Comparison of ENCODE assay signal across 9 cellular contexts in genomic region chr16:9107025-9107970, GRCh38. TPM values are rescaled to one million over a fixed set of nuclear protein-coding genes. Genes with fewer than 3 reads are reported as not detected.
DNase-seq lines count a peak whose midpoint lies in the region; ATAC-seq and TF ChIP-seq lines count a peak whose summit lies in the region.
"Had no signal": no experiment of that assay in that cellular context is flagged by ENCODE, and none has a peak within 500 bp of the region (broad histone marks: within the 10 kb centered on the region; RNA-seq: fewer than 3 reads in every experiment).

No MANE protein-coding gene starts in this region.

- no peaks in the 10 kb centered on the region for H3K79me1 ChIP-seq in trophoblast cell (ENCODE audit: low read length)

- H4K91ac ChIP-seq in trophoblast cell (ENCODE audit: low read depth, low read length): no peak overlapping the region

- H2AFZ ChIP-seq in Loucy (ENCODE audit: low read length): no peak overlapping the region
- no peak overlapping the region for H2AFZ ChIP-seq in trophoblast cell (ENCODE audit: insufficient read depth, low read length, poor library complexity)

- no peak overlapping the region for H3K14ac ChIP-seq in trophoblast cell (ENCODE audit: low read length)

- H2AK5ac ChIP-seq in trophoblast cell (ENCODE audit: low read length): no peak overlapping the region

- H3K18ac ChIP-seq in trophoblast cell (ENCODE audit: low read length): no peak overlapping the region

- H4K20me1 ChIP-seq in Loucy (ENCODE audit: insufficient read depth, low read length, poor library complexity, severe bottlenecking): peaks cover 76% of the 10 kb centered on the region

- 91 to 96% methylated on average over 6 to 9 of the region's 9 CpGs for WGBS in endodermal cell (ENCODE audit: insufficient coverage in 1 of 2, insufficient read length in 1 of 2), 2 experiments
- no CpG with 5 or more reads among the region's 9 CpGs for WGBS in trophoblast cell (ENCODE audit: extremely low coverage, insufficient coverage, insufficient read length)

- no peak overlapping the region for H3K4me3 Mint-ChIP-seq in activated CD4-positive, alpha-beta memory T cell treated with anti-CD3 and anti-CD28 coated beads for 36 hours
- no peak overlapping the region for H3K4me3 Mint-ChIP-seq in activated CD4-positive, alpha-beta memory T cell treated with anti-CD3 and anti-CD28 coated beads, Interleukin-2, amount 10 ng/mL, durations not matched to agents 7 days and 5 days
- H3K4me3 Mint-ChIP-seq in endodermal cell: no peak overlapping the region

- no peak for DNase-seq in activated CD4-positive, alpha-beta memory T cell treated with anti-CD3 and anti-CD28 coated beads for 36 hours
- DNase-seq in activated CD4-positive, alpha-beta memory T cell treated with anti-CD3 and anti-CD28 coated beads, Interleukin-2, amount 10 ng/mL, durations not matched to agents 7 days and 5 days: no peak
- DNase-seq in endodermal cell (no peak), trophoblast cell (peak; percentile 14 to 59), RPMI8226 (no peak), NK-92 (lab: John Stamatoyannopoulos, UW; ENCODE audit: unreplicated experiment) (no peak)
- DNase-seq: T-helper 2 cell had no signal

- H3K4me1 Mint-ChIP-seq in activated CD4-positive, alpha-beta memory T cell treated with anti-CD3 and anti-CD28 coated beads for 36 hours (ENCODE audit: low read depth): peaks cover 92% of the 10 kb centered on the region
- H3K4me1 Mint-ChIP-seq in activated CD4-positive, alpha-beta memory T cell treated with anti-CD3 and anti-CD28 coated beads, Interleukin-2, amount 10 ng/mL, durations not matched to agents 7 days and 5 days: peaks cover 81% of the 10 kb centered on the region
- H3K4me1 Mint-ChIP-seq in endodermal cell: peaks cover 71% of the 10 kb centered on the region

- no peaks in the 10 kb centered on the region for H3K27me3 Mint-ChIP-seq in activated CD4-positive, alpha-beta memory T cell treated with anti-CD3 and anti-CD28 coated beads for 36 hours
- no peaks in the 10 kb centered on the region for H3K27me3 Mint-ChIP-seq in activated CD4-positive, alpha-beta memory T cell treated with anti-CD3 and anti-CD28 coated beads, Interleukin-2, amount 10 ng/mL, durations not matched to agents 7 days and 5 days
- H3K27me3 Mint-ChIP-seq in endodermal cell (ENCODE audit: insufficient read depth): no peaks in the 10 kb centered on the region

- POLR2A ChIA-PET in activated CD4-positive, alpha-beta memory T cell treated with anti-CD3 and anti-CD28 coated beads for 36 hours (lab: Charles Lee): interaction anchor here (1.0 to 2.1 kb wide), 2 partner anchors 17 to 60 kb away, joined by 5 read pairs; no protein-coding TSS in a partner anchor
- POLR2A ChIA-PET in activated CD4-positive, alpha-beta memory T cell treated with anti-CD3 and anti-CD28 coated beads, Interleukin-2, amount 10 ng/mL, durations not matched to agents 7 days and 5 days (lab: Charles Lee): interaction anchor here (1.2 to 5.2 kb wide), 2 partner anchors 10 to 15 kb away, joined by 6 to 31 read pairs; partner anchors contain the start of gene HAPSTR1

- H3K9me2 ChIP-seq in Loucy (replicated peaks; ENCODE audit: low read depth, low read length): no peaks in the 10 kb centered on the region

- H3K4me1 ChIP-seq in Loucy (ENCODE audit: insufficient read depth, low read length, poor library complexity, severe bottlenecking): no peaks in the 10 kb centered on the region
- H3K4me1 ChIP-seq in endodermal cell (ENCODE audit: control insufficient read depth, insufficient read depth, low read length): peaks cover 28% of the 10 kb centered on the region
- H3K4me1 ChIP-seq in trophoblast cell (ENCODE audit: control insufficient read depth in 1 of 2, insufficient read depth in 2 of 2, low read length in 2 of 2): peaks cover 4 to 9% of the 10 kb centered on the region in 2 experiments

- H4K12ac ChIP-seq in trophoblast cell (ENCODE audit: low read depth, low read length): no peak overlapping the region

- H3K23ac ChIP-seq in trophoblast cell (ENCODE audit: low read length): no peak overlapping the region

- no peaks in the 10 kb centered on the region for H3K27me3 ChIP-seq in Loucy (ENCODE audit: insufficient read depth, low read length, poor library complexity, severe bottlenecking)
- H3K27me3 ChIP-seq in endodermal cell (ENCODE audit: control insufficient read depth, insufficient read depth, low read length, poor library complexity, severe bottlenecking): no peaks in the 10 kb centered on the region
- no peaks in the 10 kb centered on the region for H3K27me3 ChIP-seq in trophoblast cell (ENCODE audit: insufficient read depth, low read length)

- H2BK5ac ChIP-seq in trophoblast cell (ENCODE audit: low read depth, low read length, poor library complexity): no peak overlapping the region

- H3K4me3 ChIP-seq in Loucy (ENCODE audit: low read length, poor library complexity, severe bottlenecking): no peak overlapping the region
- H3K4me3 ChIP-seq in endodermal cell (ENCODE audit: low read length): peak overlapping the region; percentile 13
- H3K4me3 ChIP-seq in trophoblast cell (ENCODE audit: low read depth, low read length): no peak overlapping the region

- no peaks in the 10 kb centered on the region for H3F3A ChIP-seq in Loucy (ENCODE audit: low read depth)

- H3K9ac ChIP-seq in Loucy (ENCODE audit: low read depth, low read length, poor library complexity, severe bottlenecking) (no peak overlapping the region), endodermal cell (ENCODE audit: extremely low read depth, low read length, poor library complexity, severe bottlenecking) (no peak overlapping the region), trophoblast cell (ENCODE audit: low read length) (no peak overlapping the region)

- H3K36me3 ChIP-seq in Loucy (ENCODE audit: insufficient read depth, low read length) (peaks cover 63% of the 10 kb centered on the region; the same call in 1 of the 2 replicates), endodermal cell (ENCODE audit: control insufficient read depth, insufficient read depth, low read length) (peaks cover 84% of the 10 kb centered on the region), trophoblast cell (ENCODE audit: control insufficient read depth in 1 of 2, insufficient read depth in 2 of 2, low read length in 2 of 2) (peaks cover 27 to 49% of the 10 kb centered on the region in 2 experiments)

- H3K79me2 ChIP-seq in Loucy (ENCODE audit: insufficient read depth, low read length) (peaks cover 99% of the 10 kb centered on the region), trophoblast cell (ENCODE audit: control insufficient read depth, insufficient read depth, low read length, poor library complexity) (peaks cover 22% of the 10 kb centered on the region)

- no peak overlapping the region for H3K27ac ChIP-seq in endodermal cell (ENCODE audit: low read depth, low read length)
- no peak overlapping the region for H3K27ac ChIP-seq in trophoblast cell (ENCODE audit: low read depth, low read length)

- H3K4me2 ChIP-seq in Loucy (ENCODE audit: low read depth, low read length, poor library complexity, severe bottlenecking) (peak overlapping the region; percentile 16), trophoblast cell (ENCODE audit: low read length) (no peak overlapping the region)

- peak overlapping the region; percentile 64 for H3K27ac Mint-ChIP-seq in activated CD4-positive, alpha-beta memory T cell treated with anti-CD3 and anti-CD28 coated beads for 36 hours
- H3K27ac Mint-ChIP-seq in activated CD4-positive, alpha-beta memory T cell treated with anti-CD3 and anti-CD28 coated beads, Interleukin-2, amount 10 ng/mL, durations not matched to agents 7 days and 5 days: no peak overlapping the region
- peak overlapping the region; percentile 14 for H3K27ac Mint-ChIP-seq in endodermal cell

- TF ChIP-seq CTCF in Loucy (conservative IDR thresholded peaks at IDR 0.05; ENCODE audit: low read length) (no peak), endodermal cell (conservative IDR thresholded peaks at IDR 0.05) (no peak)

- no peak for ATAC-seq in HG02870 (IDR thresholded peaks at IDR 0.05; ENCODE audit: unreplicated experiment)

- no peak overlapping the region for H2BK120ac ChIP-seq in trophoblast cell (ENCODE audit: insufficient read depth, low read length, poor library complexity)

- H3K9me3 Mint-ChIP-seq in activated CD4-positive, alpha-beta memory T cell treated with anti-CD3 and anti-CD28 coated beads for 36 hours: no peaks in the 10 kb centered on the region
- H3K9me3 Mint-ChIP-seq in activated CD4-positive, alpha-beta memory T cell treated with anti-CD3 and anti-CD28 coated beads, Interleukin-2, amount 10 ng/mL, durations not matched to agents 7 days and 5 days: no peaks in the 10 kb centered on the region
- no peaks in the 10 kb centered on the region for H3K9me3 Mint-ChIP-seq in endodermal cell

- H2BK12ac ChIP-seq in trophoblast cell (ENCODE audit: low read length): no peak overlapping the region

- no peaks in the 10 kb centered on the region for H3K9me3 ChIP-seq in Loucy (ENCODE audit: insufficient read depth, low read depth, low read length)
- H3K9me3 ChIP-seq in endodermal cell (ENCODE audit: control insufficient read depth, low read length): no peaks in the 10 kb centered on the region
- H3K9me3 ChIP-seq in trophoblast cell (ENCODE audit: insufficient read depth, low read depth, low read length): no peaks in the 10 kb centered on the region

- H3K4ac ChIP-seq in trophoblast cell (ENCODE audit: low read depth, low read length): peak overlapping the region; percentile 80

- no peak overlapping the region for H4K8ac ChIP-seq in trophoblast cell (ENCODE audit: low read depth, low read length)

- CTCF ChIA-PET in activated CD4-positive, alpha-beta memory T cell treated with anti-CD3 and anti-CD28 coated beads for 36 hours (lab: Charles Lee): interaction anchor here (1.6 kb wide), 1 partner anchor 28 kb away, joined by 3 read pairs; no protein-coding TSS in a partner anchor
- CTCF ChIA-PET in activated CD4-positive, alpha-beta memory T cell treated with anti-CD3 and anti-CD28 coated beads, Interleukin-2, amount 10 ng/mL, durations not matched to agents 7 days and 5 days (lab: Charles Lee): no interaction called here

- H3K36me3 Mint-ChIP-seq in activated CD4-positive, alpha-beta memory T cell treated with anti-CD3 and anti-CD28 coated beads for 36 hours: peaks cover 72% of the 10 kb centered on the region
- H3K36me3 Mint-ChIP-seq in activated CD4-positive, alpha-beta memory T cell treated with anti-CD3 and anti-CD28 coated beads, Interleukin-2, amount 10 ng/mL, durations not matched to agents 7 days and 5 days (ENCODE audit: low read depth): peaks cover 85% of the 10 kb centered on the region
- H3K36me3 Mint-ChIP-seq in endodermal cell (ENCODE audit: low read depth): peaks cover 60% of the 10 kb centered on the region

- intact Hi-C loops in activated CD4-positive, alpha-beta memory T cell treated with anti-CD3 and anti-CD28 coated beads for 36 hours (cut with micrococcal nuclease): no loop called here

RNA-seq across cellular contexts. Expression of gene HAPSTR1, which starts 15.9 kb away (rescaled TPM):
- 10 to 100 TPM; 47.1 to 49.1 TPM for total RNA-seq in activated CD4-positive, alpha-beta memory T cell treated with anti-CD3 and anti-CD28 coated beads for 36 hours
- total RNA-seq in activated CD4-positive, alpha-beta memory T cell treated with anti-CD3 and anti-CD28 coated beads, Interleukin-2, amount 10 ng/mL, durations not matched to agents 7 days and 5 days: 10 to 100 TPM; 65.1 to 65.3 TPM
- total RNA-seq in endodermal cell: 10 to 100 TPM; 60.9 to 68.5 TPM
- polyA plus RNA-seq in endodermal cell (2013, experiment 1 of 2): 34.8 TPM
- 35.4 TPM for polyA plus RNA-seq in endodermal cell (2013, experiment 2 of 2)
- polyA plus RNA-seq in trophoblast cell (2013): 60.4 and 60.6 TPM in 2 replicates

Comparison
In these comparisons a context has a peak if more than half of its experiments do, and no peak if none do; other contexts are left out.
1. DNase-seq: peak in trophoblast cell (2 of 2); none in activated CD4-positive, alpha-beta memory T cell treated with anti-CD3 and anti-CD28 coated beads for 36 hours (single experiment), activated CD4-positive, alpha-beta memory T cell treated with anti-CD3 and anti-CD28 coated beads, Interleukin-2, amount 10 ng/mL, durations not matched to agents 7 days and 5 days (single experiment), endodermal cell (single experiment), RPMI8226 (single experiment) and NK-92 (single experiment).